8 cellular contexts compared by ENCODE assay signal in genomic region chr15:86915811-86916331, GRCh38.
DNase-seq lines count a peak whose midpoint lies in the region; ATAC-seq, FAIRE-seq and TF ChIP-seq lines count a peak whose summit lies in the region.

No MANE protein-coding gene starts in this region.

- H3K4me1 ChIP-seq in GM12878 (ENCODE audit: control insufficient read depth, insufficient read depth, low read length): no peaks in the 10 kb centered on the region
- peaks cover 11 to 14% (median 13%) of the 10 kb centered on the region in 4 donors for H3K4me1 ChIP-seq in upper lobe of left lung

- H3K4me3 ChIP-seq in GM12878 (no peak overlapping the region), upper lobe of left lung (no peak overlapping the region)

- 24% methylated on average over 12 of the region's 12 CpGs for WGBS in GM12878 (ENCODE audit: insufficient coverage, insufficient replicate concordance, low lambda C conversion rate, missing lambda C conversion rate)
- 19 to 24% methylated on average over 7 to 12 of the region's 12 CpGs for WGBS in upper lobe of left lung, 2 donors

- RAD21 ChIA-PET in GM12878 (lab: Charles Lee; ENCODE audit: unreplicated experiment): no interaction called here

- no peaks in the 10 kb centered on the region for H3K9me3 ChIP-seq in GM12878 (replicated peaks; ENCODE audit: control insufficient read depth, insufficient read depth, low read length)
- H3K9me3 ChIP-seq in upper lobe of left lung: no peaks in the 10 kb centered on the region

- H3K4me2 ChIP-seq in GM12878 (ENCODE audit: control insufficient read depth, insufficient read depth): no peak overlapping the region

- intact Hi-C loops in GM12878 (cut with micrococcal nuclease; ENCODE audit: unreplicated experiment): no loop called here

- H3K9ac ChIP-seq in GM12878 (ENCODE audit: control insufficient read depth, insufficient read depth, low read length): no peak overlapping the region

- H3K27ac ChIP-seq in GM12878 (ENCODE audit: control insufficient read depth, insufficient read depth) (no peak overlapping the region), upper lobe of left lung (no peak overlapping the region)

- TF ChIP-seq POLR2A in GM12878 (IDR thresholded peaks at IDR 0.05; ENCODE audit: low read depth, low read length): no peak
- no peak for TF ChIP-seq POLR2A in upper lobe of left lung (IDR thresholded peaks at IDR 0.05)

- POLR2A ChIA-PET in GM12878 (lab: Charles Lee): no interaction called here

- DNase-seq in GM04504 (ENCODE audit: low read depth) (peak; percentile 18), NCI-H146 treated with DMSO at 0.1 percent for 48 hours (lab: John Stamatoyannopoulos, UW; ENCODE audit: unreplicated experiment) (peak; percentile 61), GM12878 (ENCODE audit: low read depth, low spot score) (no peak), inferior parietal cortex (ENCODE audit: extremely low spot score) (peak; percentile 90), upper lobe of left lung (peak in 1 of 2 donors; percentile 55), mucosa of gallbladder (ENCODE audit: low spot score) (no peak), NCI-H187 treated with DMSO at 0.1 percent for 48 hours (lab: John Stamatoyannopoulos, UW) (no peak)
- DNase-seq in NK-92 treated with Interleukin-12 subunit alpha and Interleukin-12 subunit beta, amount 100 ng/mL, for 24 hours (lab: John Stamatoyannopoulos, UW): no peak

- H3K36me3 ChIP-seq in GM12878 (ENCODE audit: control insufficient read depth in 2 of 2, insufficient read depth in 2 of 2, low read length in 1 of 2): no peaks in the 10 kb centered on the region
- H3K36me3 ChIP-seq in upper lobe of left lung: no peaks in the 10 kb centered on the region

- in situ Hi-C loops in GM12878 (cut with MboI): no loop called here

- peak; percentile 40; the same call in 1 of the 2 replicates for TF ChIP-seq RAD21 in GM12878 (IDR thresholded peaks at IDR 0.05; ENCODE audit: insufficient read depth, low read depth, low read length)

- no peak for FAIRE-seq in GM12878 (lab: Jason Lieb, UNC)

- no TSS peak for BruUV-seq in GM12878 (replicated peaks; lab: Mats Ljungman, UMichigan)

- CTCF ChIA-PET in GM12878 (lab: Yijun Ruan, JAX): interaction anchor here (0.9 kb wide), 1 partner anchor 1330 kb away, joined by 3 read pairs; no protein-coding TSS in a partner anchor

- no peaks in the 10 kb centered on the region for H4K20me1 ChIP-seq in GM12878 (ENCODE audit: control insufficient read depth, insufficient read depth)

- TF ChIP-seq CTCF in GM12878 (IDR thresholded peaks at IDR 0.05 in 2 of 3, conservative IDR thresholded peaks at IDR 0.05 in 1 of 3; ENCODE audit: control insufficient read depth in 2 of 3, extremely low read depth in 1 of 3, insufficient read depth in 1 of 3, low read depth in 3 of 3, low read length in 3 of 3) (peak in 2 of 3 experiments; percentile 16 to 28; a peak in 2 of 6 replicates), upper lobe of left lung (IDR thresholded peaks at IDR 0.05) (peak in 5 of 6 experiments; percentile 26 to 44 (median 34))

- no peaks in the 10 kb centered on the region for H3K27me3 ChIP-seq in GM12878 (replicated peaks in 1 of 2; ENCODE audit: control insufficient read depth in 2 of 2, insufficient read depth in 2 of 2, low read length in 1 of 2)
- H3K27me3 ChIP-seq in upper lobe of left lung: no peaks in the 10 kb centered on the region

- SMC1A ChIA-PET in GM12878 (lab: Charles Lee; ENCODE audit: uncharacterized antibody, unreplicated experiment): no interaction called here

- ATAC-seq in GM12878 (no peak), upper lobe of left lung (ENCODE audit: low FRiP score in 2 of 2) (peak in 1 of 2 donors; percentile 60)

- H3K79me2 ChIP-seq in GM12878 (ENCODE audit: control insufficient read depth, insufficient read depth, low read length): no peaks in the 10 kb centered on the region

- no peak overlapping the region for H2AFZ ChIP-seq in GM12878 (ENCODE audit: control insufficient read depth, low read depth, low read length)

- no peak for TF ChIP-seq EP300 in GM12878 (IDR thresholded peaks at IDR 0.05; ENCODE audit: borderline replicate concordance in 1 of 2, control insufficient read depth in 1 of 2, low read depth in 2 of 2, low read length in 2 of 2)
- no peak for TF ChIP-seq EP300 in upper lobe of left lung (IDR thresholded peaks at IDR 0.05)

TF ChIP-seq in GM12878, 131 proteins besides CTCF, POLR2A, EP300 and RAD21:
- TF ChIP-seq SMC3 (IDR thresholded peaks at IDR 0.05; ENCODE audit: borderline replicate concordance, low read length): peak; percentile 18; the same call in 1 of the 2 replicates
- TF ChIP-seq CHD1 (IDR thresholded peaks at IDR 0.05; ENCODE audit: low read depth, low read length): no peak

Comparison
In these comparisons a context has a peak if more than half of its experiments do, and no peak if none do; other contexts are left out.
1. DNase-seq: peak in GM04504 (single experiment), NCI-H146 treated with DMSO at 0.1 percent for 48 hours (single experiment) and inferior parietal cortex (single experiment); none in GM12878 (single experiment), mucosa of gallbladder (single experiment), NCI-H187 treated with DMSO at 0.1 percent for 48 hours (single experiment) and NK-92 treated with Interleukin-12 subunit alpha and Interleukin-12 subunit beta, amount 100 ng/mL, for 24 hours (single experiment).